In genomic region chr7:102510575-102510974, GRCh38 we compare ENCODE assay signal across 9 cellular contexts. TPM values are rescaled to one million over a fixed set of nuclear protein-coding genes. Genes with fewer than 3 reads are reported as not detected.
"Had no signal": no experiment of that assay in that cellular context is flagged by ENCODE, and none has a peak within 500 bp of the region (broad histone marks: within the 10 kb centered on the region; RNA-seq: fewer than 3 reads in every experiment).

No MANE protein-coding gene starts in this region.

RNA-seq across cellular contexts. Expression of gene SPDYE2, which starts 40.5 kb away (rescaled TPM):
- total RNA-seq: astrocyte; body of pancreas; breast epithelium; HepG2; MCF 10A; OCI-LY7; PC-9; T-helper 1 cell treated with Interleukin-12 subunit alpha and Interleukin-12 subunit beta and Interleukin-4 antibody, amounts not matched to agents 30 ng/mL and 1 ng/mL, for 36 hours; T-helper 2 cell treated with Interferon-gamma antibody and Interleukin-4, amounts not matched to agents 100 ng/mL and 5 ng/mL, for 36 hours had no signal
- polyA plus RNA-seq: HepG2 had no signal
